In the genomic region with DNA sequence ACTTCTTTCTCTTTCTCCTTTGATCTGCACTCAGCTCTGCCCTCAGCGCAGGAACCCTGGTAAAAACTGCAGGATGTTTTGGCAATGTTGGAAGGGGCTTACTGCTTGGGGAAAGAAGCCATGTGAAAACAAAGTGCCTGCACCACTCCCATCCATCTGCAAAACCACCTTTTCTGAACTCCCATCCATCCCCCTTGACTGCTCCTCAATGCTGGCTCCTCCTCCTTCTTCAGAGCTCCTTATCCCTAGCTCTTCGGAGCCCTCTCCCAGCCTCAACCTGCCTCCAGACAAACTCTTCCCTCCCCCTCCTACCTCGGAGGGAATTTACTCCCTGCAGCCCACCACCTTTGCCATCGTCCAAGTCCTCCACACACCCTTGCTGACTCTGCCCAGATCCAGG, we compare ENCODE assay signal across 1 cellular context.
TF ChIP-seq lines count a peak whose summit lies in the region.

No MANE protein-coding gene starts in this region.

TF ChIP-seq in H1, 55 proteins besides CTCF, POLR2A, EP300 and RAD21:
- TF ChIP-seq NANOG (IDR thresholded peaks at IDR 0.05; ENCODE audit: insufficient read depth, low read depth, low read length, poor library complexity, severe bottlenecking) (no peak), ASH2L (IDR thresholded peaks at IDR 0.05; ENCODE audit: low read length) (peak; percentile 27), SP1 (IDR thresholded peaks at IDR 0.05; ENCODE audit: low read depth, low read length) (0 out of 2 replicates have a peak, but pooled peaks have one; percentile 51)
